Comparison of ENCODE assay signal across 1 cellular context in genomic region chr11:62788991-62789390, GRCh38.
TF ChIP-seq lines count a peak whose summit lies in the region.

No MANE protein-coding gene starts in this region.

TF ChIP-seq in HEK293, 187 proteins besides CTCF, POLR2A, EP300 and RAD21 (continued from another document):
- TF ChIP-seq BCL6B (tag by site-specific recombination; IDR thresholded peaks at IDR 0.05) = no peak
